Comparison of ENCODE assay signal across 18 cellular contexts in genomic region chr4:87030124-87030523, GRCh38.
DNase-seq lines count a peak whose midpoint lies in the region; ATAC-seq and TF ChIP-seq lines count a peak whose summit lies in the region.
"Had no signal": no experiment of that assay in that cellular context is flagged by ENCODE, and none has a peak within 500 bp of the region (broad histone marks: within the 10 kb centered on the region; RNA-seq: fewer than 3 reads in every experiment).

No MANE protein-coding gene starts in this region.

- peaks cover 18% of the 10 kb centered on the region for H4K20me1 ChIP-seq in GM23338 (replicated peaks; ENCODE audit: insufficient read depth)

- H3K4me1 ChIP-seq in GM23338 (ENCODE audit: insufficient read depth) (peaks cover 90% of the 10 kb centered on the region), lower lobe of right lung (peaks cover 98% of the 10 kb centered on the region)

- no peak for DNase-seq in GM23338 (ENCODE audit: low spot score)
- no peak for DNase-seq in lower lobe of right lung
- DNase-seq in activated CD8-positive, alpha-beta memory T cell treated with anti-CD3 and anti-CD28 coated beads, Interleukin-2, amount 10 ng/mL, durations not matched to agents 7 days and 5 days: no peak
- no peak for DNase-seq in COLO829 (ENCODE audit: low spot score)
- no peak for DNase-seq in NCI-H2029 treated with DMSO at 0.1 percent for 48 hours (lab: John Stamatoyannopoulos, UW)
- no peak for DNase-seq in SIG-M5 treated with dmso at 0.1 percent for 504 hours (lab: John Stamatoyannopoulos, UW; ENCODE audit: unreplicated experiment)
- DNase-seq: activated CD4-positive, alpha-beta T cell treated with anti-CD3 and anti-CD28 coated beads, Interleukin-2, amount 50 U/mL, for 48 hours; AML-193; aorta; MV-4-11; NCI-H2081 treated with DMSO at 0.1 percent for 48 hours; NCI-H524 treated with DMSO at 0.1 percent for 48 hours; PC-9; stimulated activated naive CD4-positive, alpha-beta T cell had no signal

- H3K27ac Mint-ChIP-seq in GM23338 (no peak overlapping the region), brain (peak overlapping the region in 2 of 5 experiments; percentile 51 to 56)
- no peak overlapping the region for H3K27ac Mint-ChIP-seq in activated CD8-positive, alpha-beta memory T cell treated with anti-CD3 and anti-CD28 coated beads, Interleukin-2, amount 10 ng/mL, durations not matched to agents 7 days and 5 days
- H3K27ac Mint-ChIP-seq: activated T-helper 2 cell treated with anti-CD3 and anti-CD28 coated beads, Interferon-gamma antibody, Interleukin-2, Interleukin-4, amounts not matched to agents 10 μg/mL and 5 μg/mL and 100 μg/mL, durations not matched to agents 14 hours and 24 hours and 36 hours had no signal

- intact Hi-C loops in lower lobe of right lung (cut with DNase I): no loop called here

- no peak overlapping the region for H2AFZ ChIP-seq in GM23338
- H2AFZ ChIP-seq: PC-9 had no signal

- H3K36me3 ChIP-seq in GM23338 (ENCODE audit: insufficient read depth): no peaks in the 10 kb centered on the region
- H3K36me3 ChIP-seq in lower lobe of right lung: no peaks in the 10 kb centered on the region

- H3K27me3 ChIP-seq in GM23338 (ENCODE audit: insufficient read depth) (no peaks in the 10 kb centered on the region), lower lobe of right lung (ENCODE audit: low read depth) (no peaks in the 10 kb centered on the region)

- H3K9me3 ChIP-seq in lower lobe of right lung: no peaks in the 10 kb centered on the region

- peak overlapping the region; percentile 46; the same call in 1 of the 2 replicates for H3K27ac ChIP-seq in GM23338 (ENCODE audit: low read depth)
- peak overlapping the region; percentile 62 for H3K27ac ChIP-seq in lower lobe of right lung
- H3K27ac ChIP-seq in skin epidermis: peak overlapping the region in 15 of 21 experiments; percentile 14 to 81 (median 60)
- H3K27ac ChIP-seq: PC-9 had no signal

- TF ChIP-seq CTCF in GM23338 (conservative IDR thresholded peaks at IDR 0.05; ENCODE audit: low read depth in 2 of 2): no peak
- TF ChIP-seq CTCF in brain (conservative IDR thresholded peaks at IDR 0.05): no peak
- TF ChIP-seq CTCF in lower lobe of right lung (IDR thresholded peaks at IDR 0.05): no peak

- H3K4me1 Mint-ChIP-seq in GM23338: peaks cover 43% of the 10 kb centered on the region
- peaks cover 25% of the 10 kb centered on the region for H3K4me1 Mint-ChIP-seq in brain
- H3K4me1 Mint-ChIP-seq in activated CD8-positive, alpha-beta memory T cell treated with anti-CD3 and anti-CD28 coated beads, Interleukin-2, amount 10 ng/mL, durations not matched to agents 7 days and 5 days: peaks cover 9% of the 10 kb centered on the region

- ATAC-seq in GM23338 (no peak), lower lobe of right lung (no peak)
- no peak for ATAC-seq in activated CD8-positive, alpha-beta memory T cell treated with anti-CD3 and anti-CD28 coated beads, Interleukin-2, amount 10 ng/mL, durations not matched to agents 7 days and 5 days
- ATAC-seq: HCT116 had no signal

- H3K9me2 ChIP-seq in GM23338 (ENCODE audit: insufficient read depth): no peaks in the 10 kb centered on the region

- H3K4me3 ChIP-seq in GM23338 (peak overlapping the region; percentile 6), lower lobe of right lung (no peak overlapping the region), skin epidermis (no peak overlapping the region)
- H3K4me3 ChIP-seq: PC-9 had no signal

- no peak overlapping the region for H3K4me3 Mint-ChIP-seq in GM23338
- H3K4me3 Mint-ChIP-seq in brain: peak overlapping the region in 3 of 5 experiments; percentile 23 to 41 (median 28)
- H3K4me3 Mint-ChIP-seq in activated CD8-positive, alpha-beta memory T cell treated with anti-CD3 and anti-CD28 coated beads, Interleukin-2, amount 10 ng/mL, durations not matched to agents 7 days and 5 days: no peak overlapping the region

- H3F3A ChIP-seq in GM23338 (replicated peaks; ENCODE audit: low read depth): no peaks in the 10 kb centered on the region

- CTCF ChIA-PET in activated CD8-positive, alpha-beta memory T cell treated with anti-CD3 and anti-CD28 coated beads, Interleukin-2, amount 10 ng/mL, durations not matched to agents 7 days and 5 days (lab: Charles Lee): no interaction called here

- peaks cover 99% of the 10 kb centered on the region for H3K79me2 ChIP-seq in GM23338 (replicated peaks; ENCODE audit: insufficient read depth)

- peak overlapping the region; percentile 28; the same call in 1 of the 2 replicates for H3K4me2 ChIP-seq in GM23338
- H3K4me2 ChIP-seq: PC-9 had no signal

- H3K9me3 Mint-ChIP-seq in GM23338 (no peaks in the 10 kb centered on the region), brain (no peaks in the 10 kb centered on the region)
- no peaks in the 10 kb centered on the region for H3K9me3 Mint-ChIP-seq in activated CD8-positive, alpha-beta memory T cell treated with anti-CD3 and anti-CD28 coated beads, Interleukin-2, amount 10 ng/mL, durations not matched to agents 7 days and 5 days (ENCODE audit: low read depth)
- H3K9me3 Mint-ChIP-seq: activated T-helper 2 cell treated with anti-CD3 and anti-CD28 coated beads, Interferon-gamma antibody, Interleukin-2, Interleukin-4, amounts not matched to agents 10 μg/mL and 5 μg/mL and 100 μg/mL, durations not matched to agents 14 hours and 24 hours and 36 hours had no signal

- H3K36me3 Mint-ChIP-seq in GM23338 (ENCODE audit: low read depth) (no peaks in the 10 kb centered on the region), brain (no peaks in the 10 kb centered on the region)
- no peaks in the 10 kb centered on the region for H3K36me3 Mint-ChIP-seq in activated CD8-positive, alpha-beta memory T cell treated with anti-CD3 and anti-CD28 coated beads, Interleukin-2, amount 10 ng/mL, durations not matched to agents 7 days and 5 days

- H3K27me3 Mint-ChIP-seq in GM23338 (ENCODE audit: insufficient read depth, low read depth, poor library complexity) (no peaks in the 10 kb centered on the region), brain (no peaks in the 10 kb centered on the region)
- H3K27me3 Mint-ChIP-seq in activated CD8-positive, alpha-beta memory T cell treated with anti-CD3 and anti-CD28 coated beads, Interleukin-2, amount 10 ng/mL, durations not matched to agents 7 days and 5 days: no peaks in the 10 kb centered on the region

TF ChIP-seq in GM23338, 12 proteins besides CTCF, POLR2A, EP300 and RAD21:
- TF ChIP-seq ZNF331 (CRISPR knock-in tag; IDR thresholded peaks at IDR 0.05; ENCODE audit: low read depth) (no peak), EZH2phosphoT487 (IDR thresholded peaks at IDR 0.05; ENCODE audit: unreplicated experiment) (no peak), REST (IDR thresholded peaks at IDR 0.05; ENCODE audit: unreplicated experiment) (no peak), NANOG (IDR thresholded peaks at IDR 0.05; ENCODE audit: borderline replicate concordance) (no peak), STAT1 (IDR thresholded peaks at IDR 0.05; ENCODE audit: unreplicated experiment) (no peak), EZH2 (IDR thresholded peaks at IDR 0.05; ENCODE audit: low read depth, unreplicated experiment) (no peak), POLR2AphosphoS5 (IDR thresholded peaks at IDR 0.05; ENCODE audit: low read depth) (no peak), CREB1 (CRISPR knock-in tag; IDR thresholded peaks at IDR 0.05; ENCODE audit: low read depth) (no peak)

Comparison
In these comparisons a context has a peak if more than half of its experiments do, and no peak if none do; other contexts are left out.
1. H3K4me3 Mint-ChIP-seq: peak in brain (3 of 5); none in GM23338 (single experiment) and activated CD8-positive, alpha-beta memory T cell treated with anti-CD3 and anti-CD28 coated beads, Interleukin-2, amount 10 ng/mL, durations not matched to agents 7 days and 5 days (single experiment).
2. Peak in every context shown above with its lines, with median percentiles within 50 percentile points of each other: H3K27ac ChIP-seq.